In genomic region chr11:128480066-128480465, GRCh38 we compare ENCODE assay signal across 10 cellular contexts.
DNase-seq lines count a peak whose midpoint lies in the region; ATAC-seq and TF ChIP-seq lines count a peak whose summit lies in the region.
"Had no signal": no experiment of that assay in that cellular context is flagged by ENCODE, and none has a peak within 500 bp of the region (broad histone marks: within the 10 kb centered on the region; RNA-seq: fewer than 3 reads in every experiment).

No MANE protein-coding gene starts in this region.

- TF ChIP-seq CTCF in body of pancreas (IDR thresholded peaks at IDR 0.05): no peak
- TF ChIP-seq CTCF in transverse colon (IDR thresholded peaks at IDR 0.05): no peak

- no peaks in the 10 kb centered on the region for H3K27me3 Mint-ChIP-seq in naive thymus-derived CD8-positive, alpha-beta T cell

- peak overlapping the region; percentile 62 to 89 (median 81) for H3K4me3 Mint-ChIP-seq in naive thymus-derived CD8-positive, alpha-beta T cell

- H3K27ac Mint-ChIP-seq in naive thymus-derived CD8-positive, alpha-beta T cell: peak overlapping the region; percentile 93 to 99 (median 98)

- H3K4me1 Mint-ChIP-seq in naive thymus-derived CD8-positive, alpha-beta T cell: peaks cover 53 to 99% (median 98%) of the 10 kb centered on the region in 4 donors

- H3K36me3 Mint-ChIP-seq in naive thymus-derived CD8-positive, alpha-beta T cell: peaks cover 48 to 100% (median 80%) of the 10 kb centered on the region in 3 donors

- no peaks in the 10 kb centered on the region for H3K9me3 ChIP-seq in body of pancreas
- H3K9me3 ChIP-seq in transverse colon: no peaks in the 10 kb centered on the region

- no peak for TF ChIP-seq POLR2A in body of pancreas (IDR thresholded peaks at IDR 0.05)
- TF ChIP-seq POLR2A in transverse colon (IDR thresholded peaks at IDR 0.05): no peak

- H3K4me1 ChIP-seq in body of pancreas: peaks cover 19% of the 10 kb centered on the region
- H3K4me1 ChIP-seq in transverse colon: peaks cover 0 to 61% (median 10%) of the 10 kb centered on the region in 4 donors

- H3K27ac ChIP-seq in body of pancreas (peak overlapping the region in 3 of 4 donors; percentile 6 to 40 (median 16)), transverse colon (peak overlapping the region; percentile 66 to 71 (median 68))
- H3K27ac ChIP-seq: cardiac muscle cell had no signal

- in situ Hi-C loops in transverse colon (cut with MboI; ENCODE audit: low pct_ligation_motif_present in 1 of 4, low pct_unique_long_range_greater_than_20kb in 1 of 4, low sequenced_read_pairs in 3 of 4): no loop called here

- DNase-seq in activated effector memory CD4-positive, alpha-beta T cell treated with anti-CD3 and anti-CD28 coated beads, Interleukin-2, amount 50 U/mL, for 16 hours: peak; percentile 66
- DNase-seq in activated effector memory CD4-positive, alpha-beta T cell treated with Interleukin-2 at 50 U/mL for 16 hours: no peak
- DNase-seq in body of pancreas (no peak), transverse colon (no peak), NCI-H2171 (lab: John Stamatoyannopoulos, UW) (no peak), DMS153 (lab: John Stamatoyannopoulos, UW) (no peak)
- DNase-seq in naive thymus-derived CD8-positive, alpha-beta T cell: no peak
- DNase-seq: NCI-H1694 treated with DMSO at 0.1 percent for 48 hours had no signal

- H3K4me3 ChIP-seq in body of pancreas (no peak overlapping the region), transverse colon (no peak overlapping the region)
- H3K4me3 ChIP-seq: cardiac muscle cell had no signal

- H3K9me3 Mint-ChIP-seq in naive thymus-derived CD8-positive, alpha-beta T cell: no peaks in the 10 kb centered on the region

- POLR2A ChIA-PET in naive thymus-derived CD8-positive, alpha-beta T cell (lab: Charles Lee): interaction anchor here (1.4 to 17.8 kb wide), 8 partner anchors 11 to 189 kb away, joined by 3 to 603 read pairs (median 12); no protein-coding TSS in a partner anchor

- no peak for TF ChIP-seq EP300 in transverse colon (IDR thresholded peaks at IDR 0.05; ENCODE audit: low read depth)

- no peak for ATAC-seq in body of pancreas
- no peak for ATAC-seq in naive thymus-derived CD8-positive, alpha-beta T cell
- ATAC-seq in GM21576 (IDR thresholded peaks at IDR 0.05; ENCODE audit: unreplicated experiment): no peak

- H3K36me3 ChIP-seq in body of pancreas (replicated peaks in 1 of 2; ENCODE audit: insufficient read depth in 1 of 2, low read depth in 2 of 2): peaks cover 0 to 2% of the 10 kb centered on the region in 2 donors
- peaks cover 0 to 21% (median 5%) of the 10 kb centered on the region in 4 donors for H3K36me3 ChIP-seq in transverse colon
- H3K36me3 ChIP-seq: cardiac muscle cell had no signal

- WGBS in body of pancreas, 2 donors: 79 to 86% methylated on average over 14 of the region's 14 CpGs
- 84 to 90% methylated on average over 2 to 14 of the region's 14 CpGs for WGBS in transverse colon (ENCODE audit: low coverage in 1 of 2), 2 donors

- no peaks in the 10 kb centered on the region for H3K27me3 ChIP-seq in body of pancreas
- H3K27me3 ChIP-seq in transverse colon: no peaks in the 10 kb centered on the region

- intact Hi-C loops in body of pancreas (cut with DNase I): no loop called here
- intact Hi-C loops in transverse colon (cut with DNase I; ENCODE audit: low total_unique reads): no loop called here
